ENCODE assay signal across 1 cellular context in genomic region chr10:62093863-62094291, GRCh38.
A peak's percentile ranks its signal among the peaks of the same experiment; 100 is the strongest.
TF ChIP-seq lines count a peak whose summit lies in the region.

No MANE protein-coding gene starts in this region.

TF ChIP-seq in HepG2, 621 proteins besides CTCF, POLR2A, EP300 and RAD21 (continued from another document and continues in another):
- no peak for TF ChIP-seq ETS1 (CRISPR knock-in tag; IDR thresholded peaks at IDR 0.05)
- no peak for TF ChIP-seq GLI4 (CRISPR knock-in tag; IDR thresholded peaks at IDR 0.05; ENCODE audit: borderline replicate concordance)
- TF ChIP-seq ZNF225 (CRISPR knock-in tag; IDR thresholded peaks at IDR 0.05), result no peak
- no peak for TF ChIP-seq GPN1 (CRISPR knock-in tag; IDR thresholded peaks at IDR 0.05; ENCODE audit: borderline replicate concordance)
- TF ChIP-seq KDM5A (IDR thresholded peaks at IDR 0.05; ENCODE audit: borderline replicate concordance, low read length), result no peak
- peak; percentile 50; the same call in 1 of the 2 replicates for TF ChIP-seq RXRB (CRISPR knock-in tag; IDR thresholded peaks at IDR 0.05; ENCODE audit: borderline replicate concordance)
- TF ChIP-seq ZBTB7B (CRISPR knock-in tag; IDR thresholded peaks at IDR 0.05), result no peak
- peak; percentile 74 for TF ChIP-seq NCOR1 (IDR thresholded peaks at IDR 0.05; ENCODE audit: borderline replicate concordance, low read length)
- TF ChIP-seq ZBTB7A (CRISPR knock-in tag; IDR thresholded peaks at IDR 0.05), result no peak
- no peak for TF ChIP-seq ZNF136 (CRISPR knock-in tag; IDR thresholded peaks at IDR 0.05; ENCODE audit: low read depth)
- TF ChIP-seq PHF21A (CRISPR knock-in tag; IDR thresholded peaks at IDR 0.05), result no peak
- TF ChIP-seq MLXIP (CRISPR knock-in tag; IDR thresholded peaks at IDR 0.05; ENCODE audit: borderline replicate concordance), result no peak
- no peak for TF ChIP-seq JUNB (CRISPR knock-in tag; IDR thresholded peaks at IDR 0.05; ENCODE audit: borderline replicate concordance)
- TF ChIP-seq IKZF1 (IDR thresholded peaks at IDR 0.05), result no peak
- peak; percentile 49 for TF ChIP-seq HDAC1 (CRISPR knock-in tag; IDR thresholded peaks at IDR 0.05)
- TF ChIP-seq TARDBP (CRISPR knock-in tag; IDR thresholded peaks at IDR 0.05), result peak; percentile 69; the same call in 1 of the 2 replicates
- peak; percentile 31; the same call in 1 of the 2 replicates for TF ChIP-seq NR2F6 (IDR thresholded peaks at IDR 0.05)
- TF ChIP-seq NR2F6 (CRISPR knock-in tag; IDR thresholded peaks at IDR 0.05), result peak; percentile 57
- TF ChIP-seq RXRA (CRISPR knock-in tag; IDR thresholded peaks at IDR 0.05), result no peak
- no peak for TF ChIP-seq ZNF18 (CRISPR knock-in tag; IDR thresholded peaks at IDR 0.05; ENCODE audit: insufficient replicate concordance)
- TF ChIP-seq POLR2G (IDR thresholded peaks at IDR 0.05; ENCODE audit: low read depth, low read length), result no peak
- TF ChIP-seq, protein P1, sequence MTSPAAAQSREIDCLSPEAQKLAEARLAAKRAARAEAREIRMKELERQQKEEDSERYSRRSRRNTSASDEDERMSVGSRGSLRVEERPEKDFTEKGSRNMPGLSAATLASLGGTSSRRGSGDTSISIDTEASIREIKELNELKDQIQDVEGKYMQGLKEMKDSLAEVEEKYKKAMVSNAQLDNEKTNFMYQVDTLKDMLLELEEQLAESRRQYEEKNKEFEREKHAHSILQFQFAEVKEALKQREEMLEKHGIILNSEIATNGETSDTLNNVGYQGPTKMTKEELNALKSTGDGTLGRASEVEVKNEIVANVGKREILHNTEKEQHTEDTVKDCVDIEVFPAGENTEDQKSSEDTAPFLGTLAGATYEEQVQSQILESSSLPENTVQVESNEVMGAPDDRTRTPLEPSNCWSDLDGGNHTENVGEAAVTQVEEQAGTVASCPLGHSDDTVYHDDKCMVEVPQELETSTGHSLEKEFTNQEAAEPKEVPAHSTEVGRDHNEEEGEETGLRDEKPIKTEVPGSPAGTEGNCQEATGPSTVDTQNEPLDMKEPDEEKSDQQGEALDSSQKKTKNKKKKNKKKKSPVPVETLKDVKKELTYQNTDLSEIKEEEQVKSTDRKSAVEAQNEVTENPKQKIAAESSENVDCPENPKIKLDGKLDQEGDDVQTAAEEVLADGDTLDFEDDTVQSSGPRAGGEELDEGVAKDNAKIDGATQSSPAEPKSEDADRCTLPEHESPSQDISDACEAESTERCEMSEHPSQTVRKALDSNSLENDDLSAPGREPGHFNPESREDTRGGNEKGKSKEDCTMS (CRISPR knock-in tag; conservative IDR thresholded peaks at IDR 0.05), result no peak
- TF ChIP-seq ZFP37 (CRISPR knock-in tag; IDR thresholded peaks at IDR 0.05; ENCODE audit: borderline replicate concordance), result no peak
- TF ChIP-seq POGK (CRISPR knock-in tag; conservative IDR thresholded peaks at IDR 0.05), result no peak
- no peak for TF ChIP-seq RAD51 (IDR thresholded peaks at IDR 0.05; ENCODE audit: borderline replicate concordance)
- no peak for TF ChIP-seq ZSCAN12 (CRISPR knock-in tag; IDR thresholded peaks at IDR 0.05)
- no peak for TF ChIP-seq FOXK2 (IDR thresholded peaks at IDR 0.05)
- no peak for TF ChIP-seq MIER3 (CRISPR knock-in tag; IDR thresholded peaks at IDR 0.05; ENCODE audit: borderline replicate concordance)
- peak; percentile 13; the same call in 1 of the 2 replicates for TF ChIP-seq STAG1 (CRISPR knock-in tag; IDR thresholded peaks at IDR 0.05)
- peak; percentile 85 for TF ChIP-seq LCORL (IDR thresholded peaks at IDR 0.05)
- peak; percentile 68; the same call in 1 of the 2 replicates for TF ChIP-seq LCORL (CRISPR knock-in tag; IDR thresholded peaks at IDR 0.05)
- TF ChIP-seq TIGD3 (CRISPR knock-in tag; IDR thresholded peaks at IDR 0.05; ENCODE audit: borderline replicate concordance), result no peak
- TF ChIP-seq MIER2 (CRISPR knock-in tag; IDR thresholded peaks at IDR 0.05), result no peak
- TF ChIP-seq ZNF850 (CRISPR knock-in tag; conservative IDR thresholded peaks at IDR 0.05), result no peak
- TF ChIP-seq, protein P2, sequence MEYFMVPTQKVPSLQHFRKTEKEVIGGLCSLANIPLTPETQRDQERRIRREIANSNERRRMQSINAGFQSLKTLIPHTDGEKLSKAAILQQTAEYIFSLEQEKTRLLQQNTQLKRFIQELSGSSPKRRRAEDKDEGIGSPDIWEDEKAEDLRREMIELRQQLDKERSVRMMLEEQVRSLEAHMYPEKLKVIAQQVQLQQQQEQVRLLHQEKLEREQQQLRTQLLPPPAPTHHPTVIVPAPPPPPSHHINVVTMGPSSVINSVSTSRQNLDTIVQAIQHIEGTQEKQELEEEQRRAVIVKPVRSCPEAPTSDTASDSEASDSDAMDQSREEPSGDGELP (IDR thresholded peaks at IDR 0.05; ENCODE audit: borderline replicate concordance, low read depth), result peak; percentile 30; the same call in 1 of the 2 replicates
- TF ChIP-seq, protein P3, sequence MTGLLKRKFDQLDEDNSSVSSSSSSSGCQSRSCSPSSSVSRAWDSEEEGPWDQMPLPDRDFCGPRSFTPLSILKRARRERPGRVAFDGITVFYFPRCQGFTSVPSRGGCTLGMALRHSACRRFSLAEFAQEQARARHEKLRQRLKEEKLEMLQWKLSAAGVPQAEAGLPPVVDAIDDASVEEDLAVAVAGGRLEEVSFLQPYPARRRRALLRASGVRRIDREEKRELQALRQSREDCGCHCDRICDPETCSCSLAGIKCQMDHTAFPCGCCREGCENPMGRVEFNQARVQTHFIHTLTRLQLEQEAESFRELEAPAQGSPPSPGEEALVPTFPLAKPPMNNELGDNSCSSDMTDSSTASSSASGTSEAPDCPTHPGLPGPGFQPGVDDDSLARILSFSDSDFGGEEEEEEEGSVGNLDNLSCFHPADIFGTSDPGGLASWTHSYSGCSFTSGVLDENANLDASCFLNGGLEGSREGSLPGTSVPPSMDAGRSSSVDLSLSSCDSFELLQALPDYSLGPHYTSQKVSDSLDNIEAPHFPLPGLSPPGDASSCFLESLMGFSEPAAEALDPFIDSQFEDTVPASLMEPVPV (CRISPR knock-in tag; IDR thresholded peaks at IDR 0.05), result no peak; the same call in 1 of the 2 replicates
- no peak for TF ChIP-seq ZFP36L2 (CRISPR knock-in tag; IDR thresholded peaks at IDR 0.05)
- TF ChIP-seq HCFC1 (IDR thresholded peaks at IDR 0.05; ENCODE audit: low read depth, low read length), result no peak
- no peak for TF ChIP-seq ZNF143 (CRISPR knock-in tag; IDR thresholded peaks at IDR 0.05)
- no peak for TF ChIP-seq ZNF530 (CRISPR knock-in tag; IDR thresholded peaks at IDR 0.05; ENCODE audit: low read depth)
- no peak for TF ChIP-seq RFX3 (CRISPR knock-in tag; IDR thresholded peaks at IDR 0.05)
- TF ChIP-seq SOX13 (IDR thresholded peaks at IDR 0.05), result peak; percentile 94
- TF ChIP-seq SOX13 (CRISPR knock-in tag; conservative IDR thresholded peaks at IDR 0.05 in 1 of 2, IDR thresholded peaks at IDR 0.05 in 1 of 2), result peak in 1 of 2 experiments; percentile 99; a peak in 2 of 4 replicates
- TF ChIP-seq TGIF2 (CRISPR knock-in tag; IDR thresholded peaks at IDR 0.05), result no peak
- TF ChIP-seq ZNF674 (CRISPR knock-in tag; IDR thresholded peaks at IDR 0.05; ENCODE audit: low read depth), result no peak
- no peak for TF ChIP-seq ZBTB2 (CRISPR knock-in tag; IDR thresholded peaks at IDR 0.05; ENCODE audit: low read depth)
- no peak for TF ChIP-seq ZNF513 (CRISPR knock-in tag; conservative IDR thresholded peaks at IDR 0.05)
